Comparison of ENCODE assay signal across 12 cellular contexts in the genomic region with DNA sequence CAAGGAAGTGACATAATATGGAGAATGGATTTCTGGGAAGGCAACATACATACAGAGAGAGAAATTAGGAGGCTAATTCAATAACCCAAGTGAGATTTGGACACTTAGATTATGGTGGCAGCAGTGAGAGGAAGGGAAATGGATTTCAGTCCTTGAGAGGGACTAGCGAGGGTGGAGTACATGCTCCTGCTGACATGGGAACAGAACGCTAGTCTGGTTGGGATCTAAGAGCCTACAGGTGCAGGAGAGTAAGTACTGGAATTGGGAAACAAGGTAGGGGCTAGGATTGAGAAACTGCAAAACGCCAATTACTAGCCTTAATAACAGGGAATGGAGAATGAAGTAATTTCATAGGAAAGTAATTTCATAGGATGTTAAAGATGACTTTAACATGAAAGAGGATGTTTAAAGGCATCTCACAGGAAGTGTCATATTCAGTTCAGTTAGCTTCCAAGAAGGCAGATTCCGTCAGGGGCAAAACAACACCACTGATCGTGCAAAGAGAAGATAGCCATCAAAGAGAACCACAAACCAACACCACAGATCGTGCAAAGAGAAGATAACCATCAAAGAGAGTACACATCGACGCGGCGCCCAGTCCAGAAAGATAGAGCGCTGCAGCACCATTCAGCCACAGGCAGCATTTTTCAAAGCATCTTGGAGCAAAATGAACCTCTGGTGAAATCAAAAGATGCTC. TPM values are rescaled to one million over a fixed set of nuclear protein-coding genes. Genes with fewer than 3 reads are reported as not detected.
DNase-seq lines count a peak whose midpoint lies in the region; ATAC-seq and TF ChIP-seq lines count a peak whose summit lies in the region.
"Had no signal": no experiment of that assay in that cellular context is flagged by ENCODE, and none has a peak within 500 bp of the region (broad histone marks: within the 10 kb centered on the region; RNA-seq: fewer than 3 reads in every experiment).

No MANE protein-coding gene starts in this region.

- CTCF ChIA-PET in OCI-LY7 (lab: Charles Lee; ENCODE audit: unreplicated experiment), result no interaction called here

- H3K79me2 ChIP-seq in OCI-LY7 (ENCODE audit: insufficient read depth, low read depth, low read length), result no peaks in the 10 kb centered on the region

- no peaks in the 10 kb centered on the region for H4K20me1 ChIP-seq in OCI-LY7 (ENCODE audit: insufficient read depth, low read length)

- TF ChIP-seq CTCF in OCI-LY7 (conservative IDR thresholded peaks at IDR 0.05; ENCODE audit: low read length), result no peak

- H2AFZ ChIP-seq in OCI-LY7 (ENCODE audit: low read length), result no peak overlapping the region

- no TSS peak for BruUV-seq in OCI-LY7 (replicated peaks; lab: Mats Ljungman, UMichigan)

- H3K4me1 Mint-ChIP-seq in T-helper 17 cell, result peaks cover 41% of the 10 kb centered on the region

- intact Hi-C loops in OCI-LY7 (cut with micrococcal nuclease; ENCODE audit: unreplicated experiment), result no loop called here

- H3K4me3 ChIP-seq in OCI-LY7 (ENCODE audit: low read depth, low read length, poor library complexity, severe bottlenecking), result no peak overlapping the region
- no peak overlapping the region for H3K4me3 ChIP-seq in MG63
- H3K4me3 ChIP-seq: testis had no signal

- no peaks in the 10 kb centered on the region for H3K9me3 ChIP-seq in T-helper 17 cell (ENCODE audit: control insufficient read depth, low read length, poor library complexity, severe bottlenecking)
- no peaks in the 10 kb centered on the region for H3K9me3 ChIP-seq in OCI-LY7 (ENCODE audit: low read length)
- H3K9me3 ChIP-seq in MG63, result no peaks in the 10 kb centered on the region
- H3K9me3 ChIP-seq: testis had no signal

- POLR2A ChIA-PET in OCI-LY7 (lab: Charles Lee), result no interaction called here

- H3K4me2 ChIP-seq in OCI-LY7 (ENCODE audit: low read length), result no peak overlapping the region

- H3K27ac ChIP-seq in OCI-LY7 (ENCODE audit: low read depth, low read length, poor library complexity, severe bottlenecking), result no peak overlapping the region
- H3K27ac ChIP-seq: testis had no signal

- 0 out of 2 replicates have a peak, but pooled peaks cover 3% of the 10 kb centered on the region for H3K9me2 ChIP-seq in OCI-LY7 (ENCODE audit: insufficient read depth, low read length)

- H3K4me1 ChIP-seq in OCI-LY7 (ENCODE audit: insufficient read depth, low read length, poor library complexity, severe bottlenecking), result no peaks in the 10 kb centered on the region
- H3K4me1 ChIP-seq: testis had no signal

- no peaks in the 10 kb centered on the region for H3K27me3 Mint-ChIP-seq in T-helper 17 cell

- ATAC-seq in T-helper 17 cell (peak; percentile 94), HG03442 (IDR thresholded peaks at IDR 0.05; ENCODE audit: unreplicated experiment) (no peak), HG03159 (IDR thresholded peaks at IDR 0.05; ENCODE audit: unreplicated experiment) (no peak)

- H3K36me3 ChIP-seq in OCI-LY7 (ENCODE audit: insufficient read depth, low read length), result no peaks in the 10 kb centered on the region
- no peaks in the 10 kb centered on the region for H3K36me3 ChIP-seq in MG63

- H3K36me3 Mint-ChIP-seq in T-helper 17 cell (ENCODE audit: low read depth), result peaks cover 2% of the 10 kb centered on the region

- peak overlapping the region; percentile 84 for H3K4me3 Mint-ChIP-seq in T-helper 17 cell

- peak overlapping the region; percentile 93 for H3K27ac Mint-ChIP-seq in T-helper 17 cell

- DNase-seq in GDM1 (lab: John Stamatoyannopoulos, UW), result peak; percentile 31
- DNase-seq in T-helper 17 cell, result peak; percentile 31 to 62 (median 55)
- peak; percentile 77 for DNase-seq in activated effector memory CD4-positive, alpha-beta T cell treated with Interleukin-2 at 50 U/mL for 16 hours
- DNase-seq in stimulated activated CD4-positive, alpha-beta T cell treated with anti-CD3 and anti-CD28 coated beads, Interleukin-2, amount 100 ng/mL, for 24 hours, result peak; percentile 62 to 65
- DNase-seq in OCI-LY7 (ENCODE audit: low spot score), result no peak
- no peak for DNase-seq in MG63
- DNase-seq: COR-L47, left cardiac atrium, NCI-H2029, testis had no signal

- no peaks in the 10 kb centered on the region for H3K27me3 ChIP-seq in MG63
- H3K27me3 ChIP-seq: testis had no signal

RNA-seq across cellular contexts. Expression of a gene that starts 27.1 kb away (rescaled TPM):
- total RNA-seq in T-helper 17 cell, result under 1 TPM in 1 of 2 donors, not detected in 1; 0.60 TPM
- not detected in 2 replicates for total RNA-seq in OCI-LY7 (2014; rRNA removed; shearing (Covaris generic))
- total RNA-seq in OCI-LY7 (2022), result not detected in 2 replicates
- 0.30 TPM in 1 of 2 replicates, not detected in the other for total RNA-seq in MG63 (2014; rRNA removed; shearing (Covaris generic); ENCODE audit: low replicate concordance)

Comparison
In these comparisons a context has a peak if more than half of its experiments do, and no peak if none do; other contexts are left out.
1. DNase-seq: peak in GDM1 (single experiment), T-helper 17 cell (3 of 3), activated effector memory CD4-positive, alpha-beta T cell treated with Interleukin-2 at 50 U/mL for 16 hours (single experiment) and stimulated activated CD4-positive, alpha-beta T cell treated with anti-CD3 and anti-CD28 coated beads, Interleukin-2, amount 100 ng/mL, for 24 hours (2 of 2); none in OCI-LY7 (single experiment) and MG63 (single experiment).